Comparison of ENCODE assay signal across 18 cellular contexts in genomic region chr11:112270551-112271180, GRCh38.
DNase-seq lines count a peak whose midpoint lies in the region; FAIRE-seq and TF ChIP-seq lines count a peak whose summit lies in the region.
"Had no signal": no experiment of that assay in that cellular context is flagged by ENCODE, and none has a peak within 500 bp of the region (broad histone marks: within the 10 kb centered on the region; RNA-seq: fewer than 3 reads in every experiment).

No MANE protein-coding gene starts in this region.

- H3K36me3 ChIP-seq in iPS-15b (ENCODE audit: control insufficient read depth, insufficient read depth, low read length) (no peaks in the 10 kb centered on the region), rectal smooth muscle tissue (ENCODE audit: control insufficient read depth, insufficient read depth, low read length) (no peaks in the 10 kb centered on the region)
- H3K36me3 ChIP-seq: esophagus muscularis mucosa had no signal

- no peak overlapping the region for H3K27ac ChIP-seq in rectal smooth muscle tissue (ENCODE audit: low read depth, low read length)
- H3K27ac ChIP-seq: esophagus muscularis mucosa had no signal

- in situ Hi-C loops in GM13976 (cut with MboI; ENCODE audit: low sequenced_read_pairs, unreplicated experiment) = no loop called here

- TF ChIP-seq CTCF in GM13976 (IDR thresholded peaks at IDR 0.05; ENCODE audit: borderline replicate concordance, control extremely low read depth, extremely low read depth, insufficient read depth, missing control alignments) (no peak), D721Med (IDR thresholded peaks at IDR 0.05; ENCODE audit: insufficient read depth, missing control alignments) (no peak)

- no peak overlapping the region for H3K9ac ChIP-seq in iPS-15b (ENCODE audit: low read depth, low read length)
- H3K9ac ChIP-seq in rectal smooth muscle tissue (ENCODE audit: low read length) = no peak overlapping the region

- H3K4me3 ChIP-seq in iPS-15b (ENCODE audit: low read depth, low read length) (peak overlapping the region; percentile 15), rectal smooth muscle tissue (ENCODE audit: low read length) (peak overlapping the region; percentile 26)
- H3K4me3 ChIP-seq: esophagus muscularis mucosa had no signal

- FAIRE-seq in D721Med (lab: Jason Lieb, UNC) = no peak

- H3K27me3 ChIP-seq in iPS-15b (ENCODE audit: control insufficient read depth, insufficient read depth, low read length) (no peaks in the 10 kb centered on the region), rectal smooth muscle tissue (ENCODE audit: control insufficient read depth, insufficient read depth, low read length) (no peaks in the 10 kb centered on the region)
- H3K27me3 ChIP-seq: esophagus muscularis mucosa had no signal

- no peaks in the 10 kb centered on the region for H3K9me3 ChIP-seq in iPS-15b (ENCODE audit: control insufficient read depth, insufficient read depth, low read length)
- H3K9me3 ChIP-seq: esophagus muscularis mucosa had no signal

- peaks cover 3% of the 10 kb centered on the region for H3K4me1 ChIP-seq in iPS-15b (ENCODE audit: control insufficient read depth, insufficient read depth, low read length)
- H3K4me1 ChIP-seq in rectal smooth muscle tissue (ENCODE audit: control insufficient read depth, insufficient read depth, low read length) = peaks cover 2% of the 10 kb centered on the region

- DNase-seq in ELF-1 (ENCODE audit: low read depth, low spot score) (peak; percentile 63), OCI-M1 (lab: John Stamatoyannopoulos, UW) (peak; percentile 44), GM13976 (ENCODE audit: low spot score) (no peak), EL (no peak), D721Med (ENCODE audit: insufficient read length, low spot score) (no peak)
- DNase-seq: activated CD4-positive, alpha-beta T cell treated with anti-CD3 and anti-CD28 coated beads, Interleukin-2, amount 10 ng/mL, durations not matched to agents 7 days and 5 days; activated T-cell treated with anti-CD3 and anti-CD28 coated beads, Interleukin-2, amount 50 U/mL, for 1 hour; C1 segment of cervical spinal cord; dermis blood vessel endothelial cell; glutamatergic neuron; Karpas-422; NCI-H1417 treated with DMSO at 0.1 percent for 48 hours; NCI-H2227 treated with DMSO at 0.1 percent for 48 hours; SHP77; stimulated activated CD4-positive, alpha-beta T cell treated with anti-CD3 and anti-CD28 coated beads, Interleukin-4, amount 100 ng/mL, for 1 hour had no signal

Comparison
In these comparisons a context has a peak if more than half of its experiments do, and no peak if none do; other contexts are left out.
1. DNase-seq: peak in ELF-1 (single experiment) and OCI-M1 (single experiment); none in GM13976 (single experiment), EL (single experiment) and D721Med (single experiment).